In genomic region chr4:58061967-58062366, GRCh38 we compare ENCODE assay signal across 18 cellular contexts.
A peak's percentile ranks its signal among the peaks of the same experiment; 100 is the strongest.
DNase-seq lines count a peak whose midpoint lies in the region; TF ChIP-seq lines count a peak whose summit lies in the region.
"Had no signal": no experiment of that assay in that cellular context is flagged by ENCODE, and none has a peak within 500 bp of the region (broad histone marks: within the 10 kb centered on the region; RNA-seq: fewer than 3 reads in every experiment).

No MANE protein-coding gene starts in this region.

- H3K27ac ChIP-seq in mammary epithelial cell (ENCODE audit: insufficient read depth, low read depth, low read length) (no peak overlapping the region), endodermal cell (ENCODE audit: low read depth, low read length) (no peak overlapping the region)
- H3K27ac ChIP-seq: body of pancreas, RWPE1, upper lobe of left lung had no signal

- no peaks in the 10 kb centered on the region for H3K27me3 Mint-ChIP-seq in MCF 10A (ENCODE audit: insufficient read depth, unreplicated experiment)
- H3K27me3 Mint-ChIP-seq in endodermal cell (ENCODE audit: insufficient read depth) = no peaks in the 10 kb centered on the region
- H3K27me3 Mint-ChIP-seq in endothelial cell (ENCODE audit: unreplicated experiment) = no peaks in the 10 kb centered on the region
- H3K27me3 Mint-ChIP-seq: activated naive CD8-positive, alpha-beta T cell; CD4-positive, alpha-beta memory T cell had no signal

- in situ Hi-C loops in mammary epithelial cell (cut with MboI; ENCODE audit: low sequenced_read_pairs in 2 of 2) = no loop called here

- H3K4me3 Mint-ChIP-seq in MCF 10A (ENCODE audit: unreplicated experiment) (no peak overlapping the region), endodermal cell (no peak overlapping the region), endothelial cell (ENCODE audit: unreplicated experiment) (no peak overlapping the region)
- H3K4me3 Mint-ChIP-seq: activated naive CD8-positive, alpha-beta T cell; activated T-cell treated with anti-CD3 and anti-CD28 coated beads, Interleukin-2, amount 50 U/mL, for 72 hours; CD4-positive, alpha-beta memory T cell; T-helper 1 cell treated with Interleukin-12 subunit alpha and Interleukin-12 subunit beta and Interleukin-4 antibody, amounts not matched to agents 30 μg/mL and 1 μg/mL, for 36 hours had no signal

- BruUV-seq in MCF 10A (replicated peaks; lab: Mats Ljungman, UMichigan) (no TSS peak), mammary epithelial cell (replicated peaks; lab: Mats Ljungman, UMichigan) (no TSS peak)

- H3K9me3 Mint-ChIP-seq in MCF 10A (ENCODE audit: unreplicated experiment) (no peaks in the 10 kb centered on the region), endodermal cell (peaks cover 6% of the 10 kb centered on the region), endothelial cell (ENCODE audit: unreplicated experiment) (no peaks in the 10 kb centered on the region)

- H3K4me1 Mint-ChIP-seq in MCF 10A (ENCODE audit: insufficient read depth, unreplicated experiment) = no peaks in the 10 kb centered on the region
- no peaks in the 10 kb centered on the region for H3K4me1 Mint-ChIP-seq in endodermal cell
- no peaks in the 10 kb centered on the region for H3K4me1 Mint-ChIP-seq in endothelial cell (ENCODE audit: unreplicated experiment)
- H3K4me1 Mint-ChIP-seq: CD4-positive, alpha-beta memory T cell had no signal

- CTCF ChIA-PET in MCF 10A (lab: Yijun Ruan, JAX) = interaction anchor here (0.6 to 1.4 kb wide), 8 partner anchors 321 to 899 kb away, joined by 3 to 10 read pairs (median 4); no protein-coding TSS in a partner anchor
- CTCF ChIA-PET in mammary epithelial cell (lab: Charles Lee; ENCODE audit: low non-redundant PET) = no interaction called here

- H2AFZ ChIP-seq in mammary epithelial cell (ENCODE audit: low read depth, low read length) = no peak overlapping the region

- H3K9ac ChIP-seq in mammary epithelial cell (ENCODE audit: insufficient read depth, low read length) (no peak overlapping the region), endodermal cell (ENCODE audit: extremely low read depth, low read length, poor library complexity, severe bottlenecking) (no peak overlapping the region)

- H3K4me2 ChIP-seq in mammary epithelial cell (ENCODE audit: insufficient read depth, low read depth, low read length) = no peak overlapping the region

- H3K9me3 ChIP-seq in mammary epithelial cell (replicated peaks; ENCODE audit: insufficient read depth, low read length) = peaks cover 8% of the 10 kb centered on the region
- peaks cover 9% of the 10 kb centered on the region for H3K9me3 ChIP-seq in endodermal cell (ENCODE audit: control insufficient read depth, low read length)
- no peaks in the 10 kb centered on the region for H3K9me3 ChIP-seq in MG63
- H3K9me3 ChIP-seq: body of pancreas, upper lobe of left lung had no signal

- H3K4me1 ChIP-seq in mammary epithelial cell (ENCODE audit: insufficient read depth, low read length) (no peaks in the 10 kb centered on the region), endodermal cell (ENCODE audit: control insufficient read depth, insufficient read depth, low read length) (no peaks in the 10 kb centered on the region)
- H3K4me1 ChIP-seq: body of pancreas, upper lobe of left lung had no signal

- DNase-seq in MCF 10A (ENCODE audit: unreplicated experiment) = peak; percentile 22
- DNase-seq in mammary epithelial cell = no peak
- peak; percentile 17 to 67 for DNase-seq in NCI-H524 (lab: John Stamatoyannopoulos, UW)
- DNase-seq in endodermal cell = no peak
- peak; percentile 35 for DNase-seq in renal cortical epithelial cell (ENCODE audit: low read depth)
- DNase-seq in MG63 = no peak
- no peak for DNase-seq in dedifferentiated amniotic fluid mesenchymal stem cell (ENCODE audit: extremely low spot score)
- DNase-seq in endothelial cell (ENCODE audit: low spot score) = no peak
- DNase-seq: activated T-cell treated with anti-CD3 and anti-CD28 coated beads, Interleukin-2, amount 50 U/mL, for 72 hours; body of pancreas; CD4-positive, alpha-beta memory T cell; cortex of kidney; erythroblast; stimulated activated naive CD8-positive, alpha-beta T cell treated with anti-CD3 and anti-CD28 coated beads, Interleukin-15, Interleukin-2, amounts not matched to agents 100 U/mL and 50 U/mL, for 24 hours; upper lobe of left lung had no signal

- H3K27me3 ChIP-seq in mammary epithelial cell (ENCODE audit: insufficient read depth, low read length) (no peaks in the 10 kb centered on the region), endodermal cell (ENCODE audit: control insufficient read depth, insufficient read depth, low read length, poor library complexity, severe bottlenecking) (no peaks in the 10 kb centered on the region), MG63 (no peaks in the 10 kb centered on the region)
- H3K27me3 ChIP-seq: body of pancreas, upper lobe of left lung had no signal

- intact Hi-C loops in MCF 10A (cut with micrococcal nuclease) (loop anchor here (1.0 kb wide), 1 partner anchor 620 kb away; no protein-coding TSS in a partner anchor), mammary epithelial cell (cut with micrococcal nuclease) (no loop called here)

- H3K36me3 ChIP-seq in mammary epithelial cell (ENCODE audit: insufficient read depth, low read length) = no peaks in the 10 kb centered on the region
- no peaks in the 10 kb centered on the region for H3K36me3 ChIP-seq in endodermal cell (ENCODE audit: control insufficient read depth, insufficient read depth, low read length)
- H3K36me3 ChIP-seq in MG63 = no peaks in the 10 kb centered on the region
- H3K36me3 ChIP-seq: upper lobe of left lung had no signal

- POLR2A ChIA-PET in MCF 10A (lab: Yijun Ruan, JAX) = no interaction called here

- TF ChIP-seq CTCF in MCF 10A (IDR thresholded peaks at IDR 0.05; ENCODE audit: unreplicated experiment) (peak; percentile 22), mammary epithelial cell (conservative IDR thresholded peaks at IDR 0.05 in 1 of 2, IDR thresholded peaks at IDR 0.05 in 1 of 2; ENCODE audit: extremely low read depth in 1 of 2, insufficient read depth in 1 of 2, low read depth in 1 of 2, low read length in 2 of 2) (no peak), endodermal cell (conservative IDR thresholded peaks at IDR 0.05) (peak; percentile 67), endothelial cell (IDR thresholded peaks at IDR 0.05; ENCODE audit: unreplicated experiment) (no peak)

- H3K36me3 Mint-ChIP-seq in MCF 10A (ENCODE audit: insufficient read depth, unreplicated experiment) (no peaks in the 10 kb centered on the region), endodermal cell (ENCODE audit: low read depth) (no peaks in the 10 kb centered on the region), endothelial cell (ENCODE audit: low read depth, unreplicated experiment) (no peaks in the 10 kb centered on the region)
- H3K36me3 Mint-ChIP-seq: activated naive CD8-positive, alpha-beta T cell; CD4-positive, alpha-beta memory T cell had no signal

- H3K4me3 ChIP-seq in mammary epithelial cell (replicated peaks in 1 of 3; ENCODE audit: insufficient read depth in 1 of 3, low read depth in 2 of 3, low read length in 3 of 3) (no peak overlapping the region), endodermal cell (ENCODE audit: low read length) (no peak overlapping the region), MG63 (no peak overlapping the region)
- H3K4me3 ChIP-seq: body of pancreas, upper lobe of left lung had no signal

- dilution Hi-C loops in mammary epithelial cell (cut with HindIII; ENCODE audit: low sequenced_read_pairs) = no loop called here

- H3K27ac Mint-ChIP-seq in MCF 10A (ENCODE audit: low read depth, unreplicated experiment) (no peak overlapping the region), endodermal cell (no peak overlapping the region), endothelial cell (ENCODE audit: unreplicated experiment) (no peak overlapping the region)
- H3K27ac Mint-ChIP-seq: activated naive CD8-positive, alpha-beta T cell; activated T-cell treated with anti-CD3 and anti-CD28 coated beads, Interleukin-2, amount 50 U/mL, for 72 hours; CD4-positive, alpha-beta memory T cell; T-helper 1 cell treated with Interleukin-12 subunit alpha and Interleukin-12 subunit beta and Interleukin-4 antibody, amounts not matched to agents 30 μg/mL and 1 μg/mL, for 36 hours had no signal

- H3K79me2 ChIP-seq in mammary epithelial cell (ENCODE audit: insufficient read depth, low read length) = no peaks in the 10 kb centered on the region

- H4K20me1 ChIP-seq in mammary epithelial cell (ENCODE audit: insufficient read depth, low read length) = no peaks in the 10 kb centered on the region

Comparison
In these comparisons a context has a peak if more than half of its experiments do, and no peak if none do; other contexts are left out.
1. DNase-seq: peak in MCF 10A (single experiment), NCI-H524 (2 of 2) and renal cortical epithelial cell (single experiment); none in mammary epithelial cell (single experiment), endodermal cell (single experiment), MG63 (single experiment), dedifferentiated amniotic fluid mesenchymal stem cell (single experiment) and endothelial cell (single experiment).
2. CTCF ChIP-seq: peak in MCF 10A (single experiment) and endodermal cell (single experiment); none in mammary epithelial cell (0 of 2) and endothelial cell (single experiment).